21 cellular contexts compared by ENCODE assay signal in genomic region chr2:70632966-70633365, GRCh38.
"Had no signal": no experiment of that assay in that cellular context is flagged by ENCODE, and none has a peak within 500 bp of the region (broad histone marks: within the 10 kb centered on the region; RNA-seq: fewer than 3 reads in every experiment).

No MANE protein-coding gene starts in this region.

- DNase-seq: Kasumi-1, MV-4-11, NCI-H1048, NCI-H1105, NCI-H1417, NCI-H1436 treated with DMSO at 0.1 percent for 48 hours, NCI-H1694, NCI-H187 treated with DMSO at 0.1 percent for 48 hours, NCI-H2081 treated with DMSO at 0.1 percent for 48 hours, NCI-H2171 treated with DMSO at 0.1 percent for 48 hours, NCI-H345, NCI-H446 treated with DMSO at 0.1 percent for 48 hours, NCI-H510A treated with DMSO at 0.1 percent for 48 hours, NCI-H526, Right ventricle myocardium superior, RPMI8226, SIG-M5, SK-N-SH, SW 1271 had no signal

- H3K4me3 ChIP-seq: K562 had no signal

- H3K27ac ChIP-seq: KMS-11 had no signal

- H3K9me2 ChIP-seq: SK-N-SH had no signal

- ATAC-seq: K562 had no signal

- H3K4me2 ChIP-seq: KMS-11, SK-N-SH had no signal

- H3K9ac ChIP-seq: KMS-11, SK-N-SH had no signal

- H3K9me3 ChIP-seq: SK-N-SH had no signal
